8 cellular contexts compared by ENCODE assay signal in genomic region chr12:64608901-64609542, GRCh38. TPM values are rescaled to one million over a fixed set of nuclear protein-coding genes. Genes with fewer than 3 reads are reported as not detected.
DNase-seq lines count a peak whose midpoint lies in the region; ATAC-seq and TF ChIP-seq lines count a peak whose summit lies in the region.

No MANE protein-coding gene starts in this region.

- CTCF ChIA-PET in activated CD8-positive, alpha-beta T cell treated with anti-CD3 and anti-CD28 coated beads for 36 hours (lab: Charles Lee): interaction anchor here (0.8 to 3.9 kb wide), 15 partner anchors 8 to 94 kb away, joined by 3 to 20 read pairs (median 4); no protein-coding TSS in a partner anchor

- no peaks in the 10 kb centered on the region for H3K9me3 ChIP-seq in esophagus (ENCODE audit: control insufficient read depth in 2 of 2, insufficient read depth in 1 of 2, low read depth in 1 of 2, low read length in 1 of 2)

- peak overlapping the region; percentile 87 for H3K4me3 ChIP-seq in ACC112 (ENCODE audit: low read depth, low read length)
- peak overlapping the region; percentile 43 to 93 for H3K4me3 ChIP-seq in esophagus (ENCODE audit: low read depth in 1 of 2, low read length in 2 of 2)

- peak; percentile 69 for DNase-seq in NCI-H748 (lab: John Stamatoyannopoulos, UW; ENCODE audit: unreplicated experiment)
- peak; percentile 66 for DNase-seq in activated CD8-positive, alpha-beta T cell treated with anti-CD3 and anti-CD28 coated beads for 36 hours
- DNase-seq in natural killer cell: peak; percentile 29
- no peak for DNase-seq in NCI-H128 (lab: John Stamatoyannopoulos, UW; ENCODE audit: unreplicated experiment)

- no peak for TF ChIP-seq CTCF in activated CD8-positive, alpha-beta T cell treated with anti-CD3 and anti-CD28 coated beads for 36 hours (IDR thresholded peaks at IDR 0.05)
- no peak for TF ChIP-seq CTCF in natural killer cell (IDR thresholded peaks at IDR 0.05)

- H3K4me1 Mint-ChIP-seq in activated CD8-positive, alpha-beta T cell treated with anti-CD3 and anti-CD28 coated beads for 36 hours (ENCODE audit: low read depth): peaks cover 23% of the 10 kb centered on the region
- H3K4me1 Mint-ChIP-seq in natural killer cell: peaks cover 34 to 43% of the 10 kb centered on the region in 2 donors

- peak overlapping the region; percentile 66 for H2AFZ ChIP-seq in ACC112 (ENCODE audit: low read length, unreplicated experiment)

- WGBS in esophagus, 2 donors: 2 to 3% methylated on average over 16 of the region's 16 CpGs

- H3K9me3 Mint-ChIP-seq in activated CD8-positive, alpha-beta T cell treated with anti-CD3 and anti-CD28 coated beads for 36 hours: no peaks in the 10 kb centered on the region
- no peaks in the 10 kb centered on the region for H3K9me3 Mint-ChIP-seq in natural killer cell

- peaks cover 31% of the 10 kb centered on the region for H3K79me2 ChIP-seq in ACC112 (ENCODE audit: control insufficient read depth, insufficient read depth, low read length, unreplicated experiment)

- H3K36me3 Mint-ChIP-seq in activated CD8-positive, alpha-beta T cell treated with anti-CD3 and anti-CD28 coated beads for 36 hours (ENCODE audit: low read depth): peaks cover 24% of the 10 kb centered on the region
- no peaks in the 10 kb centered on the region for H3K36me3 Mint-ChIP-seq in natural killer cell

- intact Hi-C loops in activated CD8-positive, alpha-beta T cell treated with anti-CD3 and anti-CD28 coated beads for 36 hours (cut with micrococcal nuclease): no loop called here
- intact Hi-C loops in natural killer cell (cut with micrococcal nuclease): loop anchor here (2.0 kb wide), 1 partner anchor 50 kb away; no protein-coding TSS in a partner anchor

- H3K36me3 ChIP-seq in ACC112 (ENCODE audit: insufficient read depth, low read length) (no peaks in the 10 kb centered on the region), esophagus (ENCODE audit: control insufficient read depth in 2 of 2, insufficient read depth in 2 of 2, low read length in 1 of 2) (no peaks in the 10 kb centered on the region)

- H3K4me1 ChIP-seq in ACC112 (ENCODE audit: control insufficient read depth, insufficient read depth, low read length, unreplicated experiment): peaks cover 7% of the 10 kb centered on the region
- H3K4me1 ChIP-seq in esophagus (ENCODE audit: control insufficient read depth in 2 of 2, insufficient read depth in 2 of 2, low read length in 1 of 2): no peaks in the 10 kb centered on the region

- H3K27me3 ChIP-seq in ACC112 (ENCODE audit: insufficient read depth, low read length) (no peaks in the 10 kb centered on the region), esophagus (ENCODE audit: control insufficient read depth in 1 of 2, insufficient read depth in 2 of 2, low read length in 2 of 2) (no peaks in the 10 kb centered on the region)

- POLR2A ChIA-PET in activated CD8-positive, alpha-beta T cell treated with anti-CD3 and anti-CD28 coated beads for 36 hours (lab: Charles Lee): interaction anchor here (0.8 to 1.7 kb wide), 17 partner anchors 7 to 205 kb away, joined by 3 to 13 read pairs (median 4); partner anchors contain the start of gene XPOT

- H3K4me3 Mint-ChIP-seq in activated CD8-positive, alpha-beta T cell treated with anti-CD3 and anti-CD28 coated beads for 36 hours: peak overlapping the region; percentile 80
- H3K4me3 Mint-ChIP-seq in natural killer cell: peak overlapping the region; percentile 96

- peak overlapping the region; percentile 29 for H3K27ac ChIP-seq in ACC112 (ENCODE audit: low read depth, low read length)
- peak overlapping the region; percentile 93 to 94 for H3K27ac ChIP-seq in esophagus (ENCODE audit: low read depth in 2 of 2, low read length in 1 of 2)

- TF ChIP-seq POLR2A in GM18505 (IDR thresholded peaks at IDR 0.05; ENCODE audit: borderline replicate concordance, extremely low read depth, insufficient read depth, insufficient read length): peak; percentile 74

- peak overlapping the region; percentile 92 for H3K27ac Mint-ChIP-seq in activated CD8-positive, alpha-beta T cell treated with anti-CD3 and anti-CD28 coated beads for 36 hours
- H3K27ac Mint-ChIP-seq in natural killer cell: peak overlapping the region; percentile 90

- ATAC-seq in GM18505 (IDR thresholded peaks at IDR 0.05; ENCODE audit: unreplicated experiment) (peak; percentile 13), HG02981 (IDR thresholded peaks at IDR 0.05; ENCODE audit: unreplicated experiment) (peak; percentile 33), natural killer cell (peak; percentile 41 to 57 (median 42))
- ATAC-seq in activated CD8-positive, alpha-beta T cell treated with anti-CD3 and anti-CD28 coated beads for 36 hours: peak; percentile 50

- no peaks in the 10 kb centered on the region for H3K27me3 Mint-ChIP-seq in activated CD8-positive, alpha-beta T cell treated with anti-CD3 and anti-CD28 coated beads for 36 hours
- no peaks in the 10 kb centered on the region for H3K27me3 Mint-ChIP-seq in natural killer cell (ENCODE audit: low read depth in 2 of 2)

RNA-seq across cellular contexts. Expression of gene RASSF3, which starts 1.3 kb away (rescaled TPM):
- total RNA-seq in activated CD8-positive, alpha-beta T cell treated with anti-CD3 and anti-CD28 coated beads for 36 hours: 10 to 100 TPM; 40.4 to 41.6 TPM
- 10 to 100 TPM; 12.2 to 12.5 TPM for polyA plus RNA-seq in esophagus
- 100 to 1,000 TPM in 1 of 3 donors, 10 to 100 TPM in 2; 63.4 to 105 (median 80.5) TPM for total RNA-seq in natural killer cell
